Comparison of ENCODE assay signal across 1 cellular context in the genomic region with DNA sequence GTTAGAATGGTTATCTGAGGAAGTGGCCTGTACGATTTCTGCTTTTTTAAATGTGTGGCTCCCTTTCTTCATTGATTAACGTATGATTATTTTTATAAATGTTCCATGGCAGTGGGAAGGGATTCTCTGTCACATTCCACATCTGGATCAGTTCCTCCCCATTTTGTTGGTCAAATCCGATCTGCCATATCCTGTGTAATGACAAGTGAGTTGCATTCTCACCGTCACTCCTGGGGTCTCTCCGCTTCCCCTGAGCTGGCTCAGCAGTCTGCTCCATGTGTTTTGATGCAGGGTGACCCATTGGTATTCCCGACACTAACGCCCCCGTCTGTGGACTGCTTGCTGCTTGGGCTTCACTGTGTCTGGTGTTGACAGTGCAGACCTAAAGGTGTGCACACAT.
TF ChIP-seq lines count a peak whose summit lies in the region.

No MANE protein-coding gene starts in this region.

TF ChIP-seq in liver, 16 proteins besides CTCF, POLR2A, EP300 and RAD21 (continued from another document):
- TF ChIP-seq, protein P1, sequence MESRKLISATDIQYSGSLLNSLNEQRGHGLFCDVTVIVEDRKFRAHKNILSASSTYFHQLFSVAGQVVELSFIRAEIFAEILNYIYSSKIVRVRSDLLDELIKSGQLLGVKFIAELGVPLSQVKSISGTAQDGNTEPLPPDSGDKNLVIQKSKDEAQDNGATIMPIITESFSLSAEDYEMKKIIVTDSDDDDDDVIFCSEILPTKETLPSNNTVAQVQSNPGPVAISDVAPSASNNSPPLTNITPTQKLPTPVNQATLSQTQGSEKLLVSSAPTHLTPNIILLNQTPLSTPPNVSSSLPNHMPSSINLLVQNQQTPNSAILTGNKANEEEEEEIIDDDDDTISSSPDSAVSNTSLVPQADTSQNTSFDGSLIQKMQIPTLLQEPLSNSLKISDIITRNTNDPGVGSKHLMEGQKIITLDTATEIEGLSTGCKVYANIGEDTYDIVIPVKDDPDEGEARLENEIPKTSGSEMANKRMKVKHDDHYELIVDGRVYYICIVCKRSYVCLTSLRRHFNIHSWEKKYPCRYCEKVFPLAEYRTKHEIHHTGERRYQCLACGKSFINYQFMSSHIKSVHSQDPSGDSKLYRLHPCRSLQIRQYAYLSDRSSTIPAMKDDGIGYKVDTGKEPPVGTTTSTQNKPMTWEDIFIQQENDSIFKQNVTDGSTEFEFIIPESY (IDR thresholded peaks at IDR 0.05): no peak
